Comparison of ENCODE assay signal across 13 cellular contexts in genomic region chr2:36812196-36812595, GRCh38.
DNase-seq lines count a peak whose midpoint lies in the region; ATAC-seq, FAIRE-seq and TF ChIP-seq lines count a peak whose summit lies in the region.
"Had no signal": no experiment of that assay in that cellular context is flagged by ENCODE, and none has a peak within 500 bp of the region (broad histone marks: within the 10 kb centered on the region; RNA-seq: fewer than 3 reads in every experiment).

No MANE protein-coding gene starts in this region.

- no peaks in the 10 kb centered on the region for H3K36me3 ChIP-seq in GM23248 (ENCODE audit: low read depth)

- in situ Hi-C loops in GM23248 (cut with MboI) = no loop called here
- in situ Hi-C loops in SK-MEL-5 (cut with HindIII; ENCODE audit: low pct_unique_long_range_greater_than_20kb, low sequenced_read_pairs) = no loop called here

- no peaks in the 10 kb centered on the region for H3K79me2 ChIP-seq in GM23248 (ENCODE audit: insufficient read depth)

- no peak for TF ChIP-seq POLR2A in A549 (IDR thresholded peaks at IDR 0.05; ENCODE audit: low read length)

- ATAC-seq in A549 (peak; percentile 82 to 95; a peak in 5 of 6 replicates), GM21529 (IDR thresholded peaks at IDR 0.05; ENCODE audit: unreplicated experiment) (no peak), HG02938 (IDR thresholded peaks at IDR 0.05; ENCODE audit: unreplicated experiment) (no peak), HG02623 (IDR thresholded peaks at IDR 0.05; ENCODE audit: unreplicated experiment) (no peak)
- ATAC-seq: stimulated activated effector memory CD8-positive, alpha-beta T cell treated with anti-CD3 and anti-CD28 coated beads, Interleukin-12 subunit alpha, Interleukin-12 subunit beta, amount 100 ng/mL, for 72 hours had no signal

- 4% methylated on average over 6 of the region's 6 CpGs for WGBS in A549 (ENCODE audit: missing lambda C conversion rate)
- 9 to 12% methylated on average over 6 of the region's 6 CpGs for WGBS in GM23248 (ENCODE audit: low coverage in 1 of 2, low lambda C conversion rate in 2 of 2, missing lambda C conversion rate in 2 of 2), 2 experiments

- CTCF ChIA-PET in A549 (lab: Yijun Ruan, JAX) = interaction anchor here (0.9 to 1.5 kb wide), 2 partner anchors 27 to 37 kb away, joined by 3 to 6 read pairs; no protein-coding TSS in a partner anchor

- H3K9ac ChIP-seq in GM23248 = no peak overlapping the region

- no peaks in the 10 kb centered on the region for H3F3A ChIP-seq in GM23248 (ENCODE audit: insufficient read depth)

- H3K27ac ChIP-seq in A549 (no peak overlapping the region), GM23248 (no peak overlapping the region)

- H3K4me3 ChIP-seq in A549 (no peak overlapping the region), GM23248 (no peak overlapping the region)

- no peak for TF ChIP-seq CTCF in A549 (IDR thresholded peaks at IDR 0.05)

- H3K4me2 ChIP-seq in A549 = no peak overlapping the region
- no peak overlapping the region for H3K4me2 ChIP-seq in GM23248 (ENCODE audit: unreplicated experiment)

- TF ChIP-seq EP300 in A549 (IDR thresholded peaks at IDR 0.05) = no peak

- POLR2A ChIA-PET in A549 (lab: Yijun Ruan, JAX) = no interaction called here

- H3K9me2 ChIP-seq in GM23248 (ENCODE audit: insufficient read depth) = no peaks in the 10 kb centered on the region

- H3K4me1 ChIP-seq in A549 (no peaks in the 10 kb centered on the region), GM23248 (ENCODE audit: insufficient read depth) (no peaks in the 10 kb centered on the region)

- no peak for FAIRE-seq in A549 (lab: Jason Lieb, UNC)
- FAIRE-seq: TTC549 had no signal

- DNase-seq in A549 (ENCODE audit: low read depth in 1 of 2, low spot score in 1 of 2) = peak; percentile 36 to 46
- DNase-seq in GM23248 = peak; percentile 8
- peak; percentile 69 for DNase-seq in SK-MEL-5 (ENCODE audit: low read depth, low spot score)
- DNase-seq in glomerular visceral epithelial cell (ENCODE audit: extremely low spot score) = peak; percentile 6
- no peak for DNase-seq in NCI-H1436 (lab: John Stamatoyannopoulos, UW)
- DNase-seq: cortex of kidney, MV-4-11, naive B cell had no signal

- 0 out of 5 replicates have a peak, but pooled peaks of 1 of the 2 experiments have one; percentile 30 for TF ChIP-seq RAD21 in A549 (conservative IDR thresholded peaks at IDR 0.05 in 1 of 2, IDR thresholded peaks at IDR 0.05 in 1 of 2)

- H2AFZ ChIP-seq in GM23248 = no peak overlapping the region

- no peaks in the 10 kb centered on the region for H3K9me3 ChIP-seq in A549
- no peaks in the 10 kb centered on the region for H3K9me3 ChIP-seq in GM23248 (ENCODE audit: low read depth)

- no peaks in the 10 kb centered on the region for H4K20me1 ChIP-seq in GM23248 (ENCODE audit: insufficient read depth)

- no peaks in the 10 kb centered on the region for H3K27me3 ChIP-seq in GM23248 (replicated peaks; ENCODE audit: insufficient read depth)

TF ChIP-seq in A549, 52 proteins besides CTCF, POLR2A, EP300 and RAD21:
- no peak for TF ChIP-seq CEBPB (IDR thresholded peaks at IDR 0.05)
- TF ChIP-seq SMC3 (IDR thresholded peaks at IDR 0.05) = no peak
- no peak for TF ChIP-seq MAZ (IDR thresholded peaks at IDR 0.05; ENCODE audit: borderline replicate concordance, low read depth, low read length)
- TF ChIP-seq BHLHE40 (IDR thresholded peaks at IDR 0.05; ENCODE audit: low read depth, low read length) = no peak
- TF ChIP-seq RCOR1 (IDR thresholded peaks at IDR 0.05; ENCODE audit: low read depth, low read length) = no peak
- TF ChIP-seq HOXA7 (CRISPR knock-in tag; IDR thresholded peaks at IDR 0.05) = no peak
- TF ChIP-seq CHD2 (IDR thresholded peaks at IDR 0.05; ENCODE audit: low read length, partially characterized antibody) = no peak
- TF ChIP-seq E2F6 (IDR thresholded peaks at IDR 0.05; ENCODE audit: borderline replicate concordance, low read depth) = no peak
- TF ChIP-seq RNF2 (IDR thresholded peaks at IDR 0.05; ENCODE audit: borderline replicate concordance, low read depth) = no peak
- TF ChIP-seq MAFK (IDR thresholded peaks at IDR 0.05; ENCODE audit: partially characterized antibody) = no peak
- TF ChIP-seq ZSCAN20 (CRISPR knock-in tag; IDR thresholded peaks at IDR 0.05) = no peak
- TF ChIP-seq BCL3 (IDR thresholded peaks at IDR 0.05) = no peak
- TF ChIP-seq ZC3H11A (IDR thresholded peaks at IDR 0.05) = no peak
- TF ChIP-seq POLR2AphosphoS2 (conservative IDR thresholded peaks at IDR 0.05; ENCODE audit: low read length) = no peak
- TF ChIP-seq HES2 (IDR thresholded peaks at IDR 0.05) = no peak
- no peak for TF ChIP-seq CHD4 (IDR thresholded peaks at IDR 0.05; ENCODE audit: borderline replicate concordance)
- TF ChIP-seq KDM1A (IDR thresholded peaks at IDR 0.05; ENCODE audit: low read depth) = no peak
- no peak for TF ChIP-seq MAX (IDR thresholded peaks at IDR 0.05)
- no peak for TF ChIP-seq EHMT2 (IDR thresholded peaks at IDR 0.05; ENCODE audit: low read depth)
- TF ChIP-seq RFX5 (IDR thresholded peaks at IDR 0.05) = no peak

Comparison
In these comparisons a context has a peak if more than half of its experiments do, and no peak if none do; other contexts are left out.
1. ATAC-seq: peak in A549 (2 of 2); none in GM21529 (single experiment), HG02938 (single experiment) and HG02623 (single experiment).